ENCODE assay signal across 15 cellular contexts in the genomic region with DNA sequence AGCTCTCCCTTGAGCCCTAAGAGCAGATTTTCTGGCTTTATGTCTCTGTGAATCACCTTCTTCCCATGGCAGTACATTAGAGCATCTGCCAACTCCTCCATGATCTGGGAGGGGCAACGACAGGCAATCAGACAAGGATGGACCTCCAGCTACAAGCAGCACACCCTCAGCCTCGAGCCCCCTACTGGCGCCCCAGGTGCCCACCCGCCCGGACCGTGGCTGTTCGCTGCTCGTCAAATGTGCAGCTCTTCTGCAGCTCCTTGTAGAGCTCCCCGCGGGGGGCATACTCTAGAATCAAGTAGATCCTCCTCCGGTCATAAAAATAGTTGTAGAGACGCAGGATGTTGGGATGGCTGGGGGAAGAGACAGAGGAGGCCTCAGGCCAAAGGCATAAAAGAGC.
"Had no signal": no experiment of that assay in that cellular context is flagged by ENCODE, and none has a peak within 500 bp of the region (broad histone marks: within the 10 kb centered on the region; RNA-seq: fewer than 3 reads in every experiment).

No MANE protein-coding gene starts in this region.

- ATAC-seq: natural killer cell treated with Interleukin-12 subunit alpha and Interleukin-12 subunit beta and Interleukin-15 and Interleukin-18, amount 100 ng/mL, for 72 hours; T-cell had no signal

- H3K9me3 ChIP-seq: tibial artery had no signal

- H3K4me3 Mint-ChIP-seq: activated CD4-positive, alpha-beta T cell treated with anti-CD3 and anti-CD28 coated beads, Interleukin-2, amount 10 ng/mL, durations not matched to agents 24 days and 14 days; activated naive CD4-positive, alpha-beta T cell treated with anti-CD3 and anti-CD28 coated beads, Interleukin-2, amount 50 U/mL, for 24 hours; natural killer cell treated with Interleukin-12 subunit alpha and Interleukin-12 subunit beta and Interleukin-15 and Interleukin-18, amount 100 ng/mL, for 72 hours; T-cell had no signal

- H3K36me3 Mint-ChIP-seq: activated naive CD4-positive, alpha-beta T cell treated with anti-CD3 and anti-CD28 coated beads, Interleukin-2, amount 50 U/mL, for 24 hours; T-cell had no signal

- H3K36me3 ChIP-seq: tibial artery had no signal

- H3K9me3 Mint-ChIP-seq: activated CD4-positive, alpha-beta T cell treated with anti-CD3 and anti-CD28 coated beads, Interleukin-2, amount 10 ng/mL, durations not matched to agents 24 days and 14 days; activated naive CD4-positive, alpha-beta T cell treated with anti-CD3 and anti-CD28 coated beads, Interleukin-2, amount 50 U/mL, for 24 hours; natural killer cell treated with Interleukin-12 subunit alpha and Interleukin-12 subunit beta and Interleukin-15 and Interleukin-18, amount 100 ng/mL, for 72 hours; T-cell had no signal

- DNase-seq: activated CD4-positive, alpha-beta T cell treated with anti-CD3 and anti-CD28 coated beads, Interleukin-2, amount 10 ng/mL, durations not matched to agents 24 days and 14 days; activated CD4-positive, CD25-positive, alpha-beta regulatory T cell; activated T-cell treated with anti-CD3 and anti-CD28 coated beads for 4 hours; cerebellar nuclear complex; cortex of kidney; effector CD4-positive, alpha-beta T cell; stimulated activated naive CD4-positive, alpha-beta T cell treated with Interleukin-2 at 50 U/mL for 16 hours; T-cell; T1000; tibial artery had no signal

- H3K27ac Mint-ChIP-seq: activated naive CD4-positive, alpha-beta T cell treated with anti-CD3 and anti-CD28 coated beads, Interleukin-2, amount 50 U/mL, for 24 hours; natural killer cell treated with Interleukin-12 subunit alpha and Interleukin-12 subunit beta and Interleukin-15 and Interleukin-18, amount 100 ng/mL, for 72 hours; progenitor cell of endocrine pancreas; T-cell had no signal

- H3K27ac ChIP-seq: SK-N-MC, tibial artery had no signal

- H3K27me3 ChIP-seq: tibial artery had no signal

- H3K27me3 Mint-ChIP-seq: activated CD4-positive, alpha-beta T cell treated with anti-CD3 and anti-CD28 coated beads, Interleukin-2, amount 10 ng/mL, durations not matched to agents 24 days and 14 days; activated naive CD4-positive, alpha-beta T cell treated with anti-CD3 and anti-CD28 coated beads, Interleukin-2, amount 50 U/mL, for 24 hours; natural killer cell treated with Interleukin-12 subunit alpha and Interleukin-12 subunit beta and Interleukin-15 and Interleukin-18, amount 100 ng/mL, for 72 hours; progenitor cell of endocrine pancreas; T-cell had no signal

- H3K4me3 ChIP-seq: lung, SK-N-MC, tibial artery had no signal
